1 cellular context compared by ENCODE assay signal in genomic region chr21:20949884-20950283, GRCh38.
TF ChIP-seq lines count a peak whose summit lies in the region.

No MANE protein-coding gene starts in this region.

TF ChIP-seq in GM23338, 12 proteins besides CTCF, POLR2A, EP300 and RAD21 (continued from another document):
- TF ChIP-seq ZNF462 (CRISPR knock-in tag; IDR thresholded peaks at IDR 0.05) (no peak), NANOG (IDR thresholded peaks at IDR 0.05; ENCODE audit: borderline replicate concordance) (no peak), STAT1 (IDR thresholded peaks at IDR 0.05; ENCODE audit: unreplicated experiment) (no peak), EZH2phosphoT487 (IDR thresholded peaks at IDR 0.05; ENCODE audit: unreplicated experiment) (no peak)
